1 cellular context compared by ENCODE assay signal in the genomic region with DNA sequence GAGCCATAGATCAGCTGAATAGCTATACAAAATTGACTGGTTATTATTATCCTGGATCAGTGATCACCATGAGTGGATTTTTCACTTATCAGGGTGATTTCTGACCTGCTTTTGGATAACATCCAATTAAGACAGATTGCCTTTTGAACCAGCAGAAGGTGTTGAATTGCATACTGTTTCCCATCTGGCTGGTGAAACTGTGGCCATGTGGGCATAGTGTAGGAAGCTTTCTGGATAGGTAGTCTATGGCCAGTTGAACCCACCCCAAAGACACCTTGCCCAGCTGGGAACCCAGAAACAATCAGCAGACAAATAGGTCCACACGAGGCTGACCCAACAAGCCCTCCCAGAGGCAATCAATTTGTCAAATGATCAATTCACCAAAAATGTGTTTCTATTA.
TF ChIP-seq lines count a peak whose summit lies in the region.

No MANE protein-coding gene starts in this region.

TF ChIP-seq in GM23338, 12 proteins besides CTCF, POLR2A, EP300 and RAD21 (continued from another document):
- TF ChIP-seq, protein P1, sequence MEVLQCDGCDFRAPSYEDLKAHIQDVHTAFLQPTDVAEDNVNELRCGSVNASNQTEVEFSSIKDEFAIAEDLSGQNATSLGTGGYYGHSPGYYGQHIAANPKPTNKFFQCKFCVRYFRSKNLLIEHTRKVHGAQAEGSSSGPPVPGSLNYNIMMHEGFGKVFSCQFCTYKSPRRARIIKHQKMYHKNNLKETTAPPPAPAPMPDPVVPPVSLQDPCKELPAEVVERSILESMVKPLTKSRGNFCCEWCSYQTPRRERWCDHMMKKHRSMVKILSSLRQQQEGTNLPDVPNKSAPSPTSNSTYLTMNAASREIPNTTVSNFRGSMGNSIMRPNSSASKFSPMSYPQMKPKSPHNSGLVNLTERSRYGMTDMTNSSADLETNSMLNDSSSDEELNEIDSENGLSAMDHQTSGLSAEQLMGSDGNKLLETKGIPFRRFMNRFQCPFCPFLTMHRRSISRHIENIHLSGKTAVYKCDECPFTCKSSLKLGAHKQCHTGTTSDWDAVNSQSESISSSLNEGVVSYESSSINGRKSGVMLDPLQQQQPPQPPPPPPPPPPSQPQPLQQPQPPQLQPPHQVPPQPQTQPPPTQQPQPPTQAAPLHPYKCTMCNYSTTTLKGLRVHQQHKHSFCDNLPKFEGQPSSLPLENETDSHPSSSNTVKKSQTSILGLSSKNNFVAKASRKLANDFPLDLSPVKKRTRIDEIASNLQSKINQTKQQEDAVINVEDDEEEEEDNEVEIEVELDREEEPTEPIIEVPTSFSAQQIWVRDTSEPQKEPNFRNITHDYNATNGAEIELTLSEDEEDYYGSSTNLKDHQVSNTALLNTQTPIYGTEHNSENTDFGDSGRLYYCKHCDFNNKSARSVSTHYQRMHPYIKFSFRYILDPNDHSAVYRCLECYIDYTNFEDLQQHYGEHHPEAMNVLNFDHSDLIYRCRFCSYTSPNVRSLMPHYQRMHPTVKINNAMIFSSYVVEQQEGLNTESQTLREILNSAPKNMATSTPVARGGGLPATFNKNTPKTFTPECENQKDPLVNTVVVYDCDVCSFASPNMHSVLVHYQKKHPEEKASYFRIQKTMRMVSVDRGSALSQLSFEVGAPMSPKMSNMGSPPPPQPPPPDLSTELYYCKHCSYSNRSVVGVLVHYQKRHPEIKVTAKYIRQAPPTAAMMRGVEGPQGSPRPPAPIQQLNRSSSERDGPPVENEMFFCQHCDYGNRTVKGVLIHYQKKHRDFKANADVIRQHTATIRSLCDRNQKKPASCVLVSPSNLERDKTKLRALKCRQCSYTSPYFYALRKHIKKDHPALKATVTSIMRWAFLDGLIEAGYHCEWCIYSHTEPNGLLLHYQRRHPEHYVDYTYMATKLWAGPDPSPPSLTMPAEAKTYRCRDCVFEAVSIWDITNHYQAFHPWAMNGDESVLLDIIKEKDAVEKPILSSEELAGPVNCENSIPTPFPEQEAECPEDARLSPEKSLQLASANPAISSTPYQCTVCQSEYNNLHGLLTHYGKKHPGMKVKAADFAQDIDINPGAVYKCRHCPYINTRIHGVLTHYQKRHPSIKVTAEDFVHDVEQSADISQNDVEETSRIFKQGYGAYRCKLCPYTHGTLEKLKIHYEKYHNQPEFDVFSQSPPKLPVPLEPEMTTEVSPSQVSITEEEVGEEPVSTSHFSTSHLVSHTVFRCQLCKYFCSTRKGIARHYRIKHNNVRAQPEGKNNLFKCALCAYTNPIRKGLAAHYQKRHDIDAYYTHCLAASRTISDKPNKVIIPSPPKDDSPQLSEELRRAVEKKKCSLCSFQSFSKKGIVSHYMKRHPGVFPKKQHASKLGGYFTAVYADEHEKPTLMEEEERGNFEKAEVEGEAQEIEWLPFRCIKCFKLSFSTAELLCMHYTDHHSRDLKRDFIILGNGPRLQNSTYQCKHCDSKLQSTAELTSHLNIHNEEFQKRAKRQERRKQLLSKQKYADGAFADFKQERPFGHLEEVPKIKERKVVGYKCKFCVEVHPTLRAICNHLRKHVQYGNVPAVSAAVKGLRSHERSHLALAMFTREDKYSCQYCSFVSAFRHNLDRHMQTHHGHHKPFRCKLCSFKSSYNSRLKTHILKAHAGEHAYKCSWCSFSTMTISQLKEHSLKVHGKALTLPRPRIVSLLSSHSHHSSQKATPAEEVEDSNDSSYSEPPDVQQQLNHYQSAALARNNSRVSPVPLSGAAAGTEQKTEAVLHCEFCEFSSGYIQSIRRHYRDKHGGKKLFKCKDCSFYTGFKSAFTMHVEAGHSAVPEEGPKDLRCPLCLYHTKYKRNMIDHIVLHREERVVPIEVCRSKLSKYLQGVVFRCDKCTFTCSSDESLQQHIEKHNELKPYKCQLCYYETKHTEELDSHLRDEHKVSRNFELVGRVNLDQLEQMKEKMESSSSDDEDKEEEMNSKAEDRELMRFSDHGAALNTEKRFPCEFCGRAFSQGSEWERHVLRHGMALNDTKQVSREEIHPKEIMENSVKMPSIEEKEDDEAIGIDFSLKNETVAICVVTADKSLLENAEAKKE (CRISPR knock-in tag; IDR thresholded peaks at IDR 0.05) = no peak
- no peak for TF ChIP-seq JUNB (IDR thresholded peaks at IDR 0.05; ENCODE audit: unreplicated experiment)
- no peak for TF ChIP-seq NANOG (IDR thresholded peaks at IDR 0.05; ENCODE audit: borderline replicate concordance)
- no peak for TF ChIP-seq ZNF114 (CRISPR knock-in tag; IDR thresholded peaks at IDR 0.05)
- TF ChIP-seq, protein P2, sequence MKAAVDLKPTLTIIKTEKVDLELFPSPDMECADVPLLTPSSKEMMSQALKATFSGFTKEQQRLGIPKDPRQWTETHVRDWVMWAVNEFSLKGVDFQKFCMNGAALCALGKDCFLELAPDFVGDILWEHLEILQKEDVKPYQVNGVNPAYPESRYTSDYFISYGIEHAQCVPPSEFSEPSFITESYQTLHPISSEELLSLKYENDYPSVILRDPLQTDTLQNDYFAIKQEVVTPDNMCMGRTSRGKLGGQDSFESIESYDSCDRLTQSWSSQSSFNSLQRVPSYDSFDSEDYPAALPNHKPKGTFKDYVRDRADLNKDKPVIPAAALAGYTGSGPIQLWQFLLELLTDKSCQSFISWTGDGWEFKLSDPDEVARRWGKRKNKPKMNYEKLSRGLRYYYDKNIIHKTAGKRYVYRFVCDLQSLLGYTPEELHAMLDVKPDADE (IDR thresholded peaks at IDR 0.05) = no peak
- TF ChIP-seq STAT1 (IDR thresholded peaks at IDR 0.05; ENCODE audit: unreplicated experiment) = no peak
